Comparison of ENCODE assay signal across 15 cellular contexts in genomic region chr11:1074244-1075221, GRCh38. TPM values are rescaled to one million over a fixed set of nuclear protein-coding genes. Genes with fewer than 3 reads are reported as not detected.
DNase-seq lines count a peak whose midpoint lies in the region; ATAC-seq and TF ChIP-seq lines count a peak whose summit lies in the region.
"Had no signal": no experiment of that assay in that cellular context is flagged by ENCODE, and none has a peak within 500 bp of the region (broad histone marks: within the 10 kb centered on the region; RNA-seq: fewer than 3 reads in every experiment).

MUC2 (plus strand) TSS chr11:1074874.

- intact Hi-C loops in lower lobe of right lung (cut with DNase I) = no loop called here

- CTCF ChIA-PET in WTC11 (lab: Charles Lee) = interaction anchor here (1.0 to 1.8 kb wide), 2 partner anchors 23 to 149 kb away, joined by 3 to 8 read pairs; partner anchors contain the start of gene AP2A2

- H3K27ac ChIP-seq in lower lobe of right lung (no peak within 1 kb of the TSS), upper lobe of left lung (no peak within 1 kb of the TSS)

- no peak for TF ChIP-seq POLR2A in upper lobe of left lung (IDR thresholded peaks at IDR 0.05)

- no peak for TF ChIP-seq CTCF in WTC11 (IDR thresholded peaks at IDR 0.05)
- no peak for TF ChIP-seq CTCF in lower lobe of right lung (IDR thresholded peaks at IDR 0.05)
- no peak for TF ChIP-seq CTCF in upper lobe of left lung (IDR thresholded peaks at IDR 0.05)

- no peaks in the 10 kb centered on the region for H3K36me3 ChIP-seq in lower lobe of right lung
- no peaks in the 10 kb centered on the region for H3K36me3 ChIP-seq in upper lobe of left lung
- H3K36me3 ChIP-seq: stomach had no signal

- WGBS in upper lobe of left lung, 2 donors = 85% methylated on average over 22 to 27 of the region's 32 CpGs

- H3K9me3 ChIP-seq in lower lobe of right lung (no peaks in the 10 kb centered on the region), upper lobe of left lung (no peaks in the 10 kb centered on the region)
- H3K9me3 ChIP-seq: SK-N-SH, stomach had no signal

- H3K4me1 ChIP-seq in lower lobe of right lung = peaks cover 17% of the 10 kb centered on the region
- peaks cover 9 to 15% (median 13%) of the 10 kb centered on the region in 4 donors for H3K4me1 ChIP-seq in upper lobe of left lung

- no peak for ATAC-seq in activated naive CD8-positive, alpha-beta T cell treated with anti-CD3 and anti-CD28 coated beads, Interleukin-2, amount 10 ng/mL, durations not matched to agents 7 days and 5 days (ENCODE audit: low read depth)
- no peak for ATAC-seq in WTC11
- ATAC-seq in lower lobe of right lung = no peak
- no peak for ATAC-seq in upper lobe of left lung (ENCODE audit: low FRiP score in 2 of 2)
- ATAC-seq in HG02852 (IDR thresholded peaks at IDR 0.05; ENCODE audit: unreplicated experiment) = no peak
- ATAC-seq in HG03108 (IDR thresholded peaks at IDR 0.05; ENCODE audit: unreplicated experiment) = no peak
- no peak for ATAC-seq in stimulated activated effector memory CD8-positive, alpha-beta T cell treated with anti-CD3 and anti-CD28 coated beads, Interleukin-12 subunit alpha, Interleukin-12 subunit beta, amount 100 ng/mL, for 72 hours
- ATAC-seq: activated CD8-positive, alpha-beta memory T cell treated with anti-CD3 and anti-CD28 coated beads, Interleukin-2, amount 10 ng/mL, durations not matched to agents 7 days and 5 days had no signal

- H3K27ac Mint-ChIP-seq in activated naive CD8-positive, alpha-beta T cell treated with anti-CD3 and anti-CD28 coated beads, Interleukin-2, amount 10 ng/mL, durations not matched to agents 7 days and 5 days = no peak within 1 kb of the TSS
- H3K27ac Mint-ChIP-seq in activated naive CD8-positive, alpha-beta T cell treated with anti-CD3 and anti-CD28 coated beads for 36 hours = no peak within 1 kb of the TSS
- no peak within 1 kb of the TSS for H3K27ac Mint-ChIP-seq in WTC11
- no peak within 1 kb of the TSS for H3K27ac Mint-ChIP-seq in stimulated activated effector memory CD8-positive, alpha-beta T cell treated with anti-CD3 and anti-CD28 coated beads, Interleukin-12 subunit alpha, Interleukin-12 subunit beta, amount 100 ng/mL, for 72 hours
- H3K27ac Mint-ChIP-seq: activated CD8-positive, alpha-beta memory T cell treated with anti-CD3 and anti-CD28 coated beads, Interleukin-2, amount 10 ng/mL, durations not matched to agents 7 days and 5 days had no signal

- H3K27me3 Mint-ChIP-seq in activated naive CD8-positive, alpha-beta T cell treated with anti-CD3 and anti-CD28 coated beads, Interleukin-2, amount 10 ng/mL, durations not matched to agents 7 days and 5 days = no peaks in the 10 kb centered on the region
- H3K27me3 Mint-ChIP-seq in activated naive CD8-positive, alpha-beta T cell treated with anti-CD3 and anti-CD28 coated beads for 36 hours = peaks cover 4% of the 10 kb centered on the region
- no peaks in the 10 kb centered on the region for H3K27me3 Mint-ChIP-seq in WTC11 (ENCODE audit: low read depth)
- H3K27me3 Mint-ChIP-seq: activated CD8-positive, alpha-beta memory T cell treated with anti-CD3 and anti-CD28 coated beads, Interleukin-2, amount 10 ng/mL, durations not matched to agents 7 days and 5 days had no signal

- TF ChIP-seq EP300 in upper lobe of left lung (IDR thresholded peaks at IDR 0.05) = no peak

- no peak within 1 kb of the TSS for H3K4me3 Mint-ChIP-seq in activated naive CD8-positive, alpha-beta T cell treated with anti-CD3 and anti-CD28 coated beads, Interleukin-2, amount 10 ng/mL, durations not matched to agents 7 days and 5 days
- no peak within 1 kb of the TSS for H3K4me3 Mint-ChIP-seq in activated naive CD8-positive, alpha-beta T cell treated with anti-CD3 and anti-CD28 coated beads for 36 hours
- H3K4me3 Mint-ChIP-seq in WTC11 = no peak within 1 kb of the TSS
- H3K4me3 Mint-ChIP-seq in stimulated activated effector memory CD8-positive, alpha-beta T cell treated with anti-CD3 and anti-CD28 coated beads, Interleukin-12 subunit alpha, Interleukin-12 subunit beta, amount 100 ng/mL, for 72 hours = no peak within 1 kb of the TSS
- H3K4me3 Mint-ChIP-seq: activated CD8-positive, alpha-beta memory T cell treated with anti-CD3 and anti-CD28 coated beads, Interleukin-2, amount 10 ng/mL, durations not matched to agents 7 days and 5 days had no signal

- H3K4me3 ChIP-seq in lower lobe of right lung (no peak within 1 kb of the TSS), upper lobe of left lung (no peak within 1 kb of the TSS)
- H3K4me3 ChIP-seq: stomach had no signal

- DNase-seq in activated naive CD8-positive, alpha-beta T cell treated with anti-CD3 and anti-CD28 coated beads, Interleukin-2, amount 10 ng/mL, durations not matched to agents 7 days and 5 days = peak; percentile 26
- no peak for DNase-seq in activated naive CD8-positive, alpha-beta T cell treated with anti-CD3 and anti-CD28 coated beads for 36 hours
- DNase-seq in WTC11 (ENCODE audit: low spot score) = peak; percentile 15
- peak; percentile 44 for DNase-seq in lower lobe of right lung
- peak; percentile 16 to 72 for DNase-seq in upper lobe of left lung
- DNase-seq in stimulated activated effector memory CD8-positive, alpha-beta T cell treated with anti-CD3 and anti-CD28 coated beads, Interleukin-12 subunit alpha, Interleukin-12 subunit beta, amount 100 ng/mL, for 72 hours (ENCODE audit: low spot score in 2 of 2) = no peak
- DNase-seq: activated CD8-positive, alpha-beta memory T cell treated with anti-CD3 and anti-CD28 coated beads, Interleukin-2, amount 10 ng/mL, durations not matched to agents 7 days and 5 days; NCI-H1092 treated with DMSO at 0.1 percent for 48 hours; NCI-H2227 treated with DMSO at 0.1 percent for 48 hours; NK-92 treated with Interleukin-12 subunit alpha and Interleukin-12 subunit beta, amount 100 ng/mL, for 24 hours; SK-N-SH; stomach had no signal

- POLR2A ChIA-PET in activated naive CD8-positive, alpha-beta T cell treated with anti-CD3 and anti-CD28 coated beads, Interleukin-2, amount 10 ng/mL, durations not matched to agents 7 days and 5 days (lab: Charles Lee) = no interaction called here
- POLR2A ChIA-PET in WTC11 (lab: Charles Lee) = interaction anchor here (0.7 kb wide), 1 partner anchor 314 kb away, joined by 8 read pairs; no protein-coding TSS in a partner anchor

- H3K4me1 Mint-ChIP-seq in activated naive CD8-positive, alpha-beta T cell treated with anti-CD3 and anti-CD28 coated beads, Interleukin-2, amount 10 ng/mL, durations not matched to agents 7 days and 5 days = no peaks in the 10 kb centered on the region
- no peaks in the 10 kb centered on the region for H3K4me1 Mint-ChIP-seq in activated naive CD8-positive, alpha-beta T cell treated with anti-CD3 and anti-CD28 coated beads for 36 hours
- no peaks in the 10 kb centered on the region for H3K4me1 Mint-ChIP-seq in WTC11
- no peaks in the 10 kb centered on the region for H3K4me1 Mint-ChIP-seq in stimulated activated effector memory CD8-positive, alpha-beta T cell treated with anti-CD3 and anti-CD28 coated beads, Interleukin-12 subunit alpha, Interleukin-12 subunit beta, amount 100 ng/mL, for 72 hours
- H3K4me1 Mint-ChIP-seq: activated CD8-positive, alpha-beta memory T cell treated with anti-CD3 and anti-CD28 coated beads, Interleukin-2, amount 10 ng/mL, durations not matched to agents 7 days and 5 days had no signal

- H3K36me3 Mint-ChIP-seq in activated naive CD8-positive, alpha-beta T cell treated with anti-CD3 and anti-CD28 coated beads, Interleukin-2, amount 10 ng/mL, durations not matched to agents 7 days and 5 days = no peaks in the 10 kb centered on the region
- H3K36me3 Mint-ChIP-seq in activated naive CD8-positive, alpha-beta T cell treated with anti-CD3 and anti-CD28 coated beads for 36 hours = no peaks in the 10 kb centered on the region
- H3K36me3 Mint-ChIP-seq in WTC11 = no peaks in the 10 kb centered on the region
- no peaks in the 10 kb centered on the region for H3K36me3 Mint-ChIP-seq in stimulated activated effector memory CD8-positive, alpha-beta T cell treated with anti-CD3 and anti-CD28 coated beads, Interleukin-12 subunit alpha, Interleukin-12 subunit beta, amount 100 ng/mL, for 72 hours
- H3K36me3 Mint-ChIP-seq: activated CD8-positive, alpha-beta memory T cell treated with anti-CD3 and anti-CD28 coated beads, Interleukin-2, amount 10 ng/mL, durations not matched to agents 7 days and 5 days had no signal

- H3K27me3 ChIP-seq in lower lobe of right lung (ENCODE audit: low read depth) (no peaks in the 10 kb centered on the region), upper lobe of left lung (no peaks in the 10 kb centered on the region)

- H3K9me3 Mint-ChIP-seq in activated naive CD8-positive, alpha-beta T cell treated with anti-CD3 and anti-CD28 coated beads, Interleukin-2, amount 10 ng/mL, durations not matched to agents 7 days and 5 days = no peaks in the 10 kb centered on the region
- no peaks in the 10 kb centered on the region for H3K9me3 Mint-ChIP-seq in activated naive CD8-positive, alpha-beta T cell treated with anti-CD3 and anti-CD28 coated beads for 36 hours
- peaks cover 3% of the 10 kb centered on the region; the same call in 1 of the 2 replicates for H3K9me3 Mint-ChIP-seq in WTC11
- H3K9me3 Mint-ChIP-seq in stimulated activated effector memory CD8-positive, alpha-beta T cell treated with anti-CD3 and anti-CD28 coated beads, Interleukin-12 subunit alpha, Interleukin-12 subunit beta, amount 100 ng/mL, for 72 hours = no peaks in the 10 kb centered on the region

TF ChIP-seq in WTC11, 78 proteins besides CTCF, POLR2A, EP300 and RAD21 (continues in another document):
- TF ChIP-seq TEAD1 (CRISPR knock-in tag; IDR thresholded peaks at IDR 0.05) (no peak), ATF3 (CRISPR knock-in tag; conservative IDR thresholded peaks at IDR 0.05) (no peak), ZNF416 (CRISPR knock-in tag; IDR thresholded peaks at IDR 0.05) (no peak), NFYB (CRISPR knock-in tag; conservative IDR thresholded peaks at IDR 0.05; ENCODE audit: low read depth) (no peak), ESRRA (CRISPR knock-in tag; IDR thresholded peaks at IDR 0.05; ENCODE audit: borderline replicate concordance) (no peak), TP53 (CRISPR knock-in tag; IDR thresholded peaks at IDR 0.05) (no peak), JUN (CRISPR knock-in tag; IDR thresholded peaks at IDR 0.05) (no peak), ATF1 (CRISPR knock-in tag; IDR thresholded peaks at IDR 0.05) (no peak), MYBL2 (CRISPR knock-in tag; IDR thresholded peaks at IDR 0.05) (no peak), NR2C2 (CRISPR knock-in tag; IDR thresholded peaks at IDR 0.05) (no peak), ZBTB21 (CRISPR knock-in tag; IDR thresholded peaks at IDR 0.05; ENCODE audit: borderline replicate concordance) (no peak)

RNA-seq across cellular contexts. Expression of gene MUC2, which starts in this region (rescaled TPM):
- not detected for total RNA-seq in activated naive CD8-positive, alpha-beta T cell treated with anti-CD3 and anti-CD28 coated beads, Interleukin-2, amount 10 ng/mL, durations not matched to agents 7 days and 5 days
- total RNA-seq in activated naive CD8-positive, alpha-beta T cell treated with anti-CD3 and anti-CD28 coated beads for 36 hours = not detected
- total RNA-seq in WTC11 (2021) (0.07 to 0.60 TPM (median 0.22 TPM) in 3 replicates), lower lobe of right lung (not detected), upper lobe of left lung (under 1 TPM in 2 of 6 donors, not detected in 4; 0.11 to 0.84 TPM)
- total RNA-seq: activated CD8-positive, alpha-beta memory T cell treated with anti-CD3 and anti-CD28 coated beads, Interleukin-2, amount 10 ng/mL, durations not matched to agents 7 days and 5 days; skeletal muscle tissue had no signal

Comparison
In these comparisons a context has a peak if more than half of its experiments do, and no peak if none do; other contexts are left out.
1. Peak in DNase-seq in activated naive CD8-positive, alpha-beta T cell treated with anti-CD3 and anti-CD28 coated beads, Interleukin-2, amount 10 ng/mL, durations not matched to agents 7 days and 5 days; RNA of the gene not detected or under 1 TPM.
2. Peak in DNase-seq in WTC11; RNA of the gene not detected or under 1 TPM.
3. Peak in DNase-seq in lower lobe of right lung; RNA of the gene not detected or under 1 TPM.
4. Peak in DNase-seq in upper lobe of left lung; RNA of the gene not detected or under 1 TPM.